10 cellular contexts compared by ENCODE assay signal in genomic region chrX:39815621-39816020, GRCh38.
DNase-seq lines count a peak whose midpoint lies in the region; ATAC-seq lines count a peak whose summit lies in the region.
"Had no signal": no experiment of that assay in that cellular context is flagged by ENCODE, and none has a peak within 500 bp of the region (broad histone marks: within the 10 kb centered on the region; RNA-seq: fewer than 3 reads in every experiment).

No MANE protein-coding gene starts in this region.

- H3K4me1 ChIP-seq in SJCRH30 = no peaks in the 10 kb centered on the region

- no peaks in the 10 kb centered on the region for H3K27me3 ChIP-seq in SJCRH30

- no peak overlapping the region for H3K27ac ChIP-seq in SJCRH30

- no peaks in the 10 kb centered on the region for H3K9me3 ChIP-seq in SJCRH30 (replicated peaks)

- ATAC-seq in HG03139 (IDR thresholded peaks at IDR 0.05; ENCODE audit: unreplicated experiment) = peak; percentile 59

- peaks cover 34% of the 10 kb centered on the region for H3K4me1 Mint-ChIP-seq in activated CD4-positive, alpha-beta memory T cell treated with anti-CD3 and anti-CD28 coated beads for 36 hours (ENCODE audit: low read depth)
- H3K4me1 Mint-ChIP-seq in activated CD4-positive, alpha-beta memory T cell treated with anti-CD3 and anti-CD28 coated beads, Interleukin-2, amount 10 ng/mL, durations not matched to agents 7 days and 5 days = peaks cover 30% of the 10 kb centered on the region

- DNase-seq in activated CD4-positive, alpha-beta memory T cell treated with anti-CD3 and anti-CD28 coated beads for 36 hours = peak; percentile 56
- no peak for DNase-seq in activated CD4-positive, alpha-beta memory T cell treated with anti-CD3 and anti-CD28 coated beads, Interleukin-2, amount 10 ng/mL, durations not matched to agents 7 days and 5 days
- DNase-seq in SJCRH30 (peak; percentile 52 to 70), NCI-H446 (lab: John Stamatoyannopoulos, UW) (no peak), T-helper 9 cell (no peak), NCI-H1092 treated with DMSO at 0.1 percent for 48 hours (lab: John Stamatoyannopoulos, UW) (no peak)
- peak; percentile 8 for DNase-seq in stimulated activated CD4-positive, alpha-beta T cell treated with anti-CD3 and anti-CD28 coated beads, Interleukin-4, amount 100 ng/mL, for 1 hour
- DNase-seq: naive B cell had no signal

- CTCF ChIA-PET in activated CD4-positive, alpha-beta memory T cell treated with anti-CD3 and anti-CD28 coated beads for 36 hours (lab: Charles Lee) = interaction anchor here (1.0 to 2.0 kb wide), 2 partner anchors 38 to 85 kb away, joined by 4 to 6 read pairs; no protein-coding TSS in a partner anchor
- CTCF ChIA-PET in activated CD4-positive, alpha-beta memory T cell treated with anti-CD3 and anti-CD28 coated beads, Interleukin-2, amount 10 ng/mL, durations not matched to agents 7 days and 5 days (lab: Charles Lee) = interaction anchor here (0.9 to 1.1 kb wide), 2 partner anchors 85 to 198 kb away, joined by 3 to 4 read pairs; no protein-coding TSS in a partner anchor

- H3K36me3 Mint-ChIP-seq in activated CD4-positive, alpha-beta memory T cell treated with anti-CD3 and anti-CD28 coated beads for 36 hours = no peaks in the 10 kb centered on the region
- H3K36me3 Mint-ChIP-seq in activated CD4-positive, alpha-beta memory T cell treated with anti-CD3 and anti-CD28 coated beads, Interleukin-2, amount 10 ng/mL, durations not matched to agents 7 days and 5 days (ENCODE audit: low read depth) = no peaks in the 10 kb centered on the region
- H3K36me3 Mint-ChIP-seq: CD4-positive, CD25-positive, alpha-beta regulatory T cell; naive B cell had no signal

- intact Hi-C loops in activated CD4-positive, alpha-beta memory T cell treated with anti-CD3 and anti-CD28 coated beads for 36 hours (cut with micrococcal nuclease) = loop anchor here (1.0 to 10.0 kb wide), 8 partner anchors 43 to 452 kb away; partner anchors contain the start of gene BCOR

- no peaks in the 10 kb centered on the region for H3K27me3 Mint-ChIP-seq in activated CD4-positive, alpha-beta memory T cell treated with anti-CD3 and anti-CD28 coated beads for 36 hours
- peaks cover 10% of the 10 kb centered on the region for H3K27me3 Mint-ChIP-seq in activated CD4-positive, alpha-beta memory T cell treated with anti-CD3 and anti-CD28 coated beads, Interleukin-2, amount 10 ng/mL, durations not matched to agents 7 days and 5 days

- no peaks in the 10 kb centered on the region for H3K9me3 Mint-ChIP-seq in activated CD4-positive, alpha-beta memory T cell treated with anti-CD3 and anti-CD28 coated beads for 36 hours
- H3K9me3 Mint-ChIP-seq in activated CD4-positive, alpha-beta memory T cell treated with anti-CD3 and anti-CD28 coated beads, Interleukin-2, amount 10 ng/mL, durations not matched to agents 7 days and 5 days = no peaks in the 10 kb centered on the region
- H3K9me3 Mint-ChIP-seq: naive B cell had no signal

- H3K4me3 ChIP-seq in SJCRH30 = no peak overlapping the region

- H3K27ac Mint-ChIP-seq in activated CD4-positive, alpha-beta memory T cell treated with anti-CD3 and anti-CD28 coated beads for 36 hours = no peak overlapping the region
- no peak overlapping the region for H3K27ac Mint-ChIP-seq in activated CD4-positive, alpha-beta memory T cell treated with anti-CD3 and anti-CD28 coated beads, Interleukin-2, amount 10 ng/mL, durations not matched to agents 7 days and 5 days
- H3K27ac Mint-ChIP-seq: CD4-positive, CD25-positive, alpha-beta regulatory T cell had no signal

- H3K4me3 Mint-ChIP-seq in activated CD4-positive, alpha-beta memory T cell treated with anti-CD3 and anti-CD28 coated beads for 36 hours = no peak overlapping the region
- H3K4me3 Mint-ChIP-seq in activated CD4-positive, alpha-beta memory T cell treated with anti-CD3 and anti-CD28 coated beads, Interleukin-2, amount 10 ng/mL, durations not matched to agents 7 days and 5 days = no peak overlapping the region
- H3K4me3 Mint-ChIP-seq: naive B cell had no signal

- POLR2A ChIA-PET in activated CD4-positive, alpha-beta memory T cell treated with anti-CD3 and anti-CD28 coated beads for 36 hours (lab: Charles Lee) = interaction anchor here (0.9 to 1.0 kb wide), 2 partner anchors 39 to 41 kb away, joined by 3 to 6 read pairs; no protein-coding TSS in a partner anchor
- POLR2A ChIA-PET in activated CD4-positive, alpha-beta memory T cell treated with anti-CD3 and anti-CD28 coated beads, Interleukin-2, amount 10 ng/mL, durations not matched to agents 7 days and 5 days (lab: Charles Lee) = interaction anchor here (1.5 to 2.6 kb wide), 4 partner anchors 39 to 354 kb away, joined by 3 to 30 read pairs (median 10); no protein-coding TSS in a partner anchor

- no peaks in the 10 kb centered on the region for H3K36me3 ChIP-seq in SJCRH30

Comparison
In these comparisons a context has a peak if more than half of its experiments do, and no peak if none do; other contexts are left out.
1. DNase-seq: peak in activated CD4-positive, alpha-beta memory T cell treated with anti-CD3 and anti-CD28 coated beads for 36 hours (single experiment), SJCRH30 (2 of 2) and stimulated activated CD4-positive, alpha-beta T cell treated with anti-CD3 and anti-CD28 coated beads, Interleukin-4, amount 100 ng/mL, for 1 hour (single experiment); none in activated CD4-positive, alpha-beta memory T cell treated with anti-CD3 and anti-CD28 coated beads, Interleukin-2, amount 10 ng/mL, durations not matched to agents 7 days and 5 days (single experiment), NCI-H446 (0 of 2), T-helper 9 cell (single experiment) and NCI-H1092 treated with DMSO at 0.1 percent for 48 hours (single experiment).